Comparison of ENCODE assay signal across 1 cellular context in the genomic region with DNA sequence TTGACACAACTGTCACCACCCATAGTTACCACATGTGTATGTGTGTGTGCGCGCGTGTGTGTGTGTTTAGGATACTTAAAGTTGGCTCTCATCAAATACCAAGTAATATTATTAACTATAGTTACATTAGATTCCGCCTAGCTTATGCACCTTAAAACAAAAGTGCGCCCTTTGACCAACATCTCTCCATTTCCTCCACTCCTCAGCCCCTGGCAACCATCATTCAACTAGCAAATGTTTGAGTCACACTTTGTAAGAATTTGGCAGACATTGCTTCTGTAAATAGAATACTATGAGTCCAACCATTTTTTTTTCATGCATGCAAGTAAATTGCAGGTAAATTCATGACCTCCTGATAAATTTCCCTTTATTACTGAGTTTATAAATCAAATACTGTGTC.
TF ChIP-seq lines count a peak whose summit lies in the region.

No MANE protein-coding gene starts in this region.

TF ChIP-seq in SK-N-SH treated with all-trans-retinoic acid at 6 μM for 48 hours, 23 proteins besides CTCF, POLR2A, EP300 and RAD21:
- TF ChIP-seq, protein P1, sequence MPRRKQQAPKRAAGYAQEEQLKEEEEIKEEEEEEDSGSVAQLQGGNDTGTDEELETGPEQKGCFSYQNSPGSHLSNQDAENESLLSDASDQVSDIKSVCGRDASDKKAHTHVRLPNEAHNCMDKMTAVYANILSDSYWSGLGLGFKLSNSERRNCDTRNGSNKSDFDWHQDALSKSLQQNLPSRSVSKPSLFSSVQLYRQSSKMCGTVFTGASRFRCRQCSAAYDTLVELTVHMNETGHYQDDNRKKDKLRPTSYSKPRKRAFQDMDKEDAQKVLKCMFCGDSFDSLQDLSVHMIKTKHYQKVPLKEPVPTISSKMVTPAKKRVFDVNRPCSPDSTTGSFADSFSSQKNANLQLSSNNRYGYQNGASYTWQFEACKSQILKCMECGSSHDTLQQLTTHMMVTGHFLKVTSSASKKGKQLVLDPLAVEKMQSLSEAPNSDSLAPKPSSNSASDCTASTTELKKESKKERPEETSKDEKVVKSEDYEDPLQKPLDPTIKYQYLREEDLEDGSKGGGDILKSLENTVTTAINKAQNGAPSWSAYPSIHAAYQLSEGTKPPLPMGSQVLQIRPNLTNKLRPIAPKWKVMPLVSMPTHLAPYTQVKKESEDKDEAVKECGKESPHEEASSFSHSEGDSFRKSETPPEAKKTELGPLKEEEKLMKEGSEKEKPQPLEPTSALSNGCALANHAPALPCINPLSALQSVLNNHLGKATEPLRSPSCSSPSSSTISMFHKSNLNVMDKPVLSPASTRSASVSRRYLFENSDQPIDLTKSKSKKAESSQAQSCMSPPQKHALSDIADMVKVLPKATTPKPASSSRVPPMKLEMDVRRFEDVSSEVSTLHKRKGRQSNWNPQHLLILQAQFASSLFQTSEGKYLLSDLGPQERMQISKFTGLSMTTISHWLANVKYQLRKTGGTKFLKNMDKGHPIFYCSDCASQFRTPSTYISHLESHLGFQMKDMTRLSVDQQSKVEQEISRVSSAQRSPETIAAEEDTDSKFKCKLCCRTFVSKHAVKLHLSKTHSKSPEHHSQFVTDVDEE (CRISPR knock-in tag; IDR thresholded peaks at IDR 0.05) = no peak
- no peak for TF ChIP-seq TCF4 (CRISPR knock-in tag; IDR thresholded peaks at IDR 0.05; ENCODE audit: borderline replicate concordance)
- no peak for TF ChIP-seq ZFP30 (CRISPR knock-in tag; IDR thresholded peaks at IDR 0.05)
- no peak for TF ChIP-seq BACH2 (CRISPR knock-in tag; IDR thresholded peaks at IDR 0.05; ENCODE audit: borderline replicate concordance)
- TF ChIP-seq SNAI2 (CRISPR knock-in tag; IDR thresholded peaks at IDR 0.05) = no peak
- TF ChIP-seq, protein P2, sequence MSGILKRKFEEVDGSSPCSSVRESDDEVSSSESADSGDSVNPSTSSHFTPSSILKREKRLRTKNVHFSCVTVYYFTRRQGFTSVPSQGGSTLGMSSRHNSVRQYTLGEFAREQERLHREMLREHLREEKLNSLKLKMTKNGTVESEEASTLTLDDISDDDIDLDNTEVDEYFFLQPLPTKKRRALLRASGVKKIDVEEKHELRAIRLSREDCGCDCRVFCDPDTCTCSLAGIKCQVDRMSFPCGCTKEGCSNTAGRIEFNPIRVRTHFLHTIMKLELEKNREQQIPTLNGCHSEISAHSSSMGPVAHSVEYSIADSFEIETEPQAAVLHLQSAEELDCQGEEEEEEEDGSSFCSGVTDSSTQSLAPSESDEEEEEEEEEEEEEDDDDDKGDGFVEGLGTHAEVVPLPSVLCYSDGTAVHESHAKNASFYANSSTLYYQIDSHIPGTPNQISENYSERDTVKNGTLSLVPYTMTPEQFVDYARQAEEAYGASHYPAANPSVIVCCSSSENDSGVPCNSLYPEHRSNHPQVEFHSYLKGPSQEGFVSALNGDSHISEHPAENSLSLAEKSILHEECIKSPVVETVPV (CRISPR knock-in tag; IDR thresholded peaks at IDR 0.05) = no peak
- TF ChIP-seq RARB (CRISPR knock-in tag; IDR thresholded peaks at IDR 0.05) = no peak
- no peak for TF ChIP-seq ZFP3 (CRISPR knock-in tag; IDR thresholded peaks at IDR 0.05)
- no peak for TF ChIP-seq CSDC2 (CRISPR knock-in tag; IDR thresholded peaks at IDR 0.05)
- TF ChIP-seq, protein P3, sequence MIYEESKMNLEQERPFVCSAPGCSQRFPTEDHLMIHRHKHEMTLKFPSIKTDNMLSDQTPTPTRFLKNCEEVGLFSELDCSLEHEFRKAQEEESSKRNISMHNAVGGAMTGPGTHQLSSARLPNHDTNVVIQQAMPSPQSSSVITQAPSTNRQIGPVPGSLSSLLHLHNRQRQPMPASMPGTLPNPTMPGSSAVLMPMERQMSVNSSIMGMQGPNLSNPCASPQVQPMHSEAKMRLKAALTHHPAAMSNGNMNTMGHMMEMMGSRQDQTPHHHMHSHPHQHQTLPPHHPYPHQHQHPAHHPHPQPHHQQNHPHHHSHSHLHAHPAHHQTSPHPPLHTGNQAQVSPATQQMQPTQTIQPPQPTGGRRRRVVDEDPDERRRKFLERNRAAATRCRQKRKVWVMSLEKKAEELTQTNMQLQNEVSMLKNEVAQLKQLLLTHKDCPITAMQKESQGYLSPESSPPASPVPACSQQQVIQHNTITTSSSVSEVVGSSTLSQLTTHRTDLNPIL (CRISPR knock-in tag; IDR thresholded peaks at IDR 0.05; ENCODE audit: low read depth) = no peak
